18 cellular contexts compared by ENCODE assay signal in the genomic region with DNA sequence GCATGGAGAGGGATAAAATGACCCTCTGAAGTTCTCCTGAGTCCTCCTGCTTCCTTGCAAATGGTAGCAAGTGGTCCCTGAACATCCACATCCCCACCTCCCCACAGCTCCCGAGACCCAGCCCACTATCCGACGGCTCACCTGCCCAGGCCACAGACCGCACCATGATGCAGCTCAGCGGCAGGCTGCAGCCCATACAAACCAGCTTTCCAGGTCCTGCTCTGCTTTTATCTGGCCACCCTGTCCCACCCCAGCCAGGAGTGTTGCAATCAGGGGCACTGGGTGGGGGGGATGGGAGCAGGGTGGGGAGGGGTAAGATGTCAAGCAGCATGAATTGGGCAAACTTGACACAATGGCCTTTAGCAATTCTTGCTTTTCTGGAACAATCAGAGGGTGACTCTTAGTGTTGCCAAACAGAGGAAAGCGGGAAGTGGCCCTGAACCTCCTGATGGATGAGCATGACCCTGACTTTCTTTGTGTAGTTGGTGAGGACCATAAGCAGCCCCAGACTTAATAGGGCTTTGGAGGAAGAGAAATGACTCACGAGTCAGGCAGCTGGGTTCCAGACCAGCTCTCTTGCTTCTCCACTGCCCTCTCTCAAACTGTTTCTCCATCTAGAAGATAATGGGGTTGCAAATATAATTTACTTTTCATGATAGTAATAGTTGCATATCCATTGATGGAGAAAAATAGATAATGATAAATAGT. TPM values are rescaled to one million over a fixed set of nuclear protein-coding genes. Genes with fewer than 3 reads are reported as not detected.
DNase-seq lines count a peak whose midpoint lies in the region; ATAC-seq and TF ChIP-seq lines count a peak whose summit lies in the region.
"Had no signal": no experiment of that assay in that cellular context is flagged by ENCODE, and none has a peak within 500 bp of the region (broad histone marks: within the 10 kb centered on the region; RNA-seq: fewer than 3 reads in every experiment).

A gene (minus strand): TSS at position 203 of the 708 bp plus-strand sequence. CDS start 37 bp downstream, at position 166.

- in situ Hi-C loops in GM13976 (cut with MboI; ENCODE audit: low sequenced_read_pairs, unreplicated experiment), result no loop called here

- peaks cover 10% of the 10 kb centered on the region for H3K27me3 Mint-ChIP-seq in activated T-helper 1 cell treated with anti-CD3 and anti-CD28 coated beads, Interleukin-12 subunit alpha, Interleukin-12 subunit beta, Interleukin-2, Interleukin-4 antibody, amounts not matched to agents 30 ng/mL and 10 ng/mL and 1 ng/mL, durations not matched to agents 14 hours and 24 hours and 36 hours (ENCODE audit: insufficient read depth)

- H3K4me3 ChIP-seq in neutrophil (ENCODE audit: low read depth in 1 of 2, low read length in 1 of 2), result peak within 1 kb of the TSS in 1 of 2 experiments; percentile 38
- H3K4me3 ChIP-seq: SK-N-MC had no signal

- H3K27ac ChIP-seq in neutrophil, result peak within 1 kb of the TSS; percentile 63
- H3K27ac ChIP-seq: C4-2B, SK-N-MC had no signal

- peaks cover 11% of the 10 kb centered on the region for H3K9me3 Mint-ChIP-seq in activated T-helper 1 cell treated with anti-CD3 and anti-CD28 coated beads, Interleukin-12 subunit alpha, Interleukin-12 subunit beta, Interleukin-2, Interleukin-4 antibody, amounts not matched to agents 30 ng/mL and 10 ng/mL and 1 ng/mL, durations not matched to agents 14 hours and 24 hours and 36 hours

- intact Hi-C loops in activated T-helper 1 cell treated with anti-CD3 and anti-CD28 coated beads, Interleukin-12 subunit alpha, Interleukin-12 subunit beta, Interleukin-2, Interleukin-4 antibody, amounts not matched to agents 30 ng/mL and 10 ng/mL and 1 ng/mL, durations not matched to agents 14 hours and 24 hours and 36 hours (cut with micrococcal nuclease), result no loop called here

- peaks cover 1% of the 10 kb centered on the region for H3K36me3 Mint-ChIP-seq in activated T-helper 1 cell treated with anti-CD3 and anti-CD28 coated beads, Interleukin-12 subunit alpha, Interleukin-12 subunit beta, Interleukin-2, Interleukin-4 antibody, amounts not matched to agents 30 ng/mL and 10 ng/mL and 1 ng/mL, durations not matched to agents 14 hours and 24 hours and 36 hours (ENCODE audit: low read depth)

- ATAC-seq in GM19324 (IDR thresholded peaks at IDR 0.05; ENCODE audit: low FRiP score, unreplicated experiment) (no peak), HG02763 (IDR thresholded peaks at IDR 0.05; ENCODE audit: unreplicated experiment) (no peak)
- ATAC-seq: Panc1 had no signal

- no peaks in the 10 kb centered on the region for H3K36me3 ChIP-seq in neutrophil

- no peaks in the 10 kb centered on the region for H3K4me1 Mint-ChIP-seq in activated T-helper 1 cell treated with anti-CD3 and anti-CD28 coated beads, Interleukin-12 subunit alpha, Interleukin-12 subunit beta, Interleukin-2, Interleukin-4 antibody, amounts not matched to agents 30 ng/mL and 10 ng/mL and 1 ng/mL, durations not matched to agents 14 hours and 24 hours and 36 hours (ENCODE audit: low read depth)

- TF ChIP-seq CTCF in GM13976 (IDR thresholded peaks at IDR 0.05; ENCODE audit: borderline replicate concordance, control extremely low read depth, extremely low read depth, insufficient read depth, missing control alignments) (no peak), neutrophil (IDR thresholded peaks at IDR 0.05) (no peak)

- H3K4me1 ChIP-seq in neutrophil (ENCODE audit: control insufficient read depth in 1 of 2, insufficient read depth in 1 of 2, low read depth in 1 of 2, low read length in 1 of 2), result peaks cover 81% of the 10 kb centered on the region in 2 experiments

- no peaks in the 10 kb centered on the region for H3K9me3 ChIP-seq in neutrophil

- H3K4me3 Mint-ChIP-seq in activated T-helper 1 cell treated with anti-CD3 and anti-CD28 coated beads, Interleukin-12 subunit alpha, Interleukin-12 subunit beta, Interleukin-2, Interleukin-4 antibody, amounts not matched to agents 30 ng/mL and 10 ng/mL and 1 ng/mL, durations not matched to agents 14 hours and 24 hours and 36 hours, result no peak within 1 kb of the TSS

- DNase-seq in AG08395 (ENCODE audit: low spot score) (peak; percentile 30), GM13976 (ENCODE audit: low spot score) (peak; percentile 14), amniotic epithelial cell (ENCODE audit: low read depth) (peak; percentile 40), DMS153 treated with DMSO at 0.1 percent for 48 hours (lab: John Stamatoyannopoulos, UW; ENCODE audit: unreplicated experiment) (no peak)
- no peak for DNase-seq in activated T-helper 1 cell treated with anti-CD3 and anti-CD28 coated beads, Interleukin-12 subunit alpha, Interleukin-12 subunit beta, Interleukin-2, Interleukin-4 antibody, amounts not matched to agents 30 ng/mL and 10 ng/mL and 1 ng/mL, durations not matched to agents 14 hours and 24 hours and 36 hours (ENCODE audit: low spot score)
- DNase-seq: DMS 273 treated with DMSO at 0.1 percent for 48 hours, HCEC 1CT, NCI-H1092, NCI-H146, NCI-H2081, NCI-H510A had no signal

- H3K27me3 ChIP-seq in neutrophil, result no peaks in the 10 kb centered on the region

- no peak within 1 kb of the TSS for H3K27ac Mint-ChIP-seq in activated T-helper 1 cell treated with anti-CD3 and anti-CD28 coated beads, Interleukin-12 subunit alpha, Interleukin-12 subunit beta, Interleukin-2, Interleukin-4 antibody, amounts not matched to agents 30 ng/mL and 10 ng/mL and 1 ng/mL, durations not matched to agents 14 hours and 24 hours and 36 hours

RNA-seq across cellular contexts. Expression of the gene that starts here (rescaled TPM):
- total RNA-seq in activated T-helper 1 cell treated with anti-CD3 and anti-CD28 coated beads, Interleukin-12 subunit alpha, Interleukin-12 subunit beta, Interleukin-2, Interleukin-4 antibody, amounts not matched to agents 30 ng/mL and 10 ng/mL and 1 ng/mL, durations not matched to agents 14 hours and 24 hours and 36 hours, result 0.15 and 0.52 TPM in 2 replicates
- total RNA-seq: Daoy had no signal

Comparison
In these comparisons a context has a peak if more than half of its experiments do, and no peak if none do; other contexts are left out.
1. DNase-seq: peak in AG08395 (single experiment), GM13976 (single experiment) and amniotic epithelial cell (single experiment); none in activated T-helper 1 cell treated with anti-CD3 and anti-CD28 coated beads, Interleukin-12 subunit alpha, Interleukin-12 subunit beta, Interleukin-2, Interleukin-4 antibody, amounts not matched to agents 30 ng/mL and 10 ng/mL and 1 ng/mL, durations not matched to agents 14 hours and 24 hours and 36 hours (single experiment) and DMS153 treated with DMSO at 0.1 percent for 48 hours (single experiment).